Comparison of ENCODE assay signal across 24 cellular contexts in the genomic region with DNA sequence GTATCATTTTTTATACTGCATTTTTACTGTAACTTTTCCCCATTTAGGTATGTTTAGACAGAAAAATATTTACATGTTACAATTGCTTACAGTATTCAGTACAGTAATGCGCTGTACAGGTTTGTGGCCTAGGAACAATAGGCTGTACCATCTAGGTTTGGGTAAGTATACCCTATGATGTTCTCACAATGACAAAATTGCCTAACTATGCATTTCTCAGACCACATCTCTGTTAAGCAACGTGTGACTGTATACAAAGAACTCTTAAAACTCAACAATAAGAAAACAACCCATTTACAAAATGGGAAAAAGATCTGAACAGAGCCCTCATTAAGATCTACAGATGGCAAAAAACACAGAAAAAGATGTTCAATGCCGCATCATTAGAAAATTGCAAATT.
"Had no signal": no experiment of that assay in that cellular context is flagged by ENCODE, and none has a peak within 500 bp of the region (broad histone marks: within the 10 kb centered on the region; RNA-seq: fewer than 3 reads in every experiment).

No MANE protein-coding gene starts in this region.

- H3K27ac Mint-ChIP-seq: activated CD4-positive, alpha-beta memory T cell treated with anti-CD3 and anti-CD28 coated beads for 36 hours; activated CD4-positive, alpha-beta T cell treated with anti-CD3 and anti-CD28 coated beads, Interleukin-2, amount 10 ng/mL, durations not matched to agents 24 days and 14 days; activated naive CD4-positive, alpha-beta T cell treated with anti-CD3 and anti-CD28 coated beads, Interleukin-2, amount 10 ng/mL, durations not matched to agents 7 days and 5 days; activated T-helper 1 cell treated with anti-CD3 and anti-CD28 coated beads, Interleukin-12 subunit alpha, Interleukin-12 subunit beta, Interleukin-2, Interleukin-4 antibody, amounts not matched to agents 30 ng/mL and 10 ng/mL and 1 ng/mL, durations not matched to agents 14 hours and 24 hours and 36 hours; nephron; T-helper 1 cell treated with Interleukin-12 subunit alpha and Interleukin-12 subunit beta and Interleukin-4 antibody, amounts not matched to agents 30 μg/mL and 1 μg/mL, for 36 hours had no signal

- DNase-seq: activated CD4-positive, alpha-beta memory T cell treated with anti-CD3 and anti-CD28 coated beads for 36 hours; activated CD4-positive, CD25-positive, alpha-beta regulatory T cell treated with anti-CD3 and anti-CD28 coated beads, Interleukin-2, amount 50 U/mL, for 72 hours; activated CD8-positive, alpha-beta memory T cell treated with anti-CD3 and anti-CD28 coated beads, Interleukin-2, amount 50 U/mL, for 4 hours; activated gamma-delta T cell; activated naive CD4-positive, alpha-beta T cell treated with anti-CD3 and anti-CD28 coated beads, Interleukin-2, amount 10 ng/mL, durations not matched to agents 7 days and 5 days; activated T-cell treated with anti-CD3 and anti-CD28 coated beads, Interleukin-2, amount 50 U/mL, for 1 hour; amygdala; effector CD8-positive, alpha-beta T cell; left lung; lower lobe of right lung; mucosa of descending colon; posterior cingulate gyrus; right cardiac atrium; spleen; stimulated activated naive CD4-positive, alpha-beta T cell; SW 1271; T1000; tibial artery had no signal

- H3K4me3 ChIP-seq: breast epithelium, left lung, lower lobe of right lung, mucosa of descending colon, spleen, suprapubic skin, tibial artery had no signal

- ATAC-seq: left lung, lower lobe of right lung, mucosa of descending colon, right cardiac atrium had no signal
